In genomic region chr5:111734013-111734412, GRCh38 we compare ENCODE assay signal across 11 cellular contexts. TPM values are rescaled to one million over a fixed set of nuclear protein-coding genes. Genes with fewer than 3 reads are reported as not detected.
DNase-seq lines count a peak whose midpoint lies in the region; ATAC-seq and TF ChIP-seq lines count a peak whose summit lies in the region.
"Had no signal": no experiment of that assay in that cellular context is flagged by ENCODE, and none has a peak within 500 bp of the region (broad histone marks: within the 10 kb centered on the region; RNA-seq: fewer than 3 reads in every experiment).

No MANE protein-coding gene starts in this region.

- ATAC-seq in GM19395 (IDR thresholded peaks at IDR 0.05; ENCODE audit: unreplicated experiment) (no peak), HG02678 (IDR thresholded peaks at IDR 0.05; ENCODE audit: unreplicated experiment) (no peak)

- no peaks in the 10 kb centered on the region for H3F3A ChIP-seq in neural progenitor cell (ENCODE audit: low read depth)

- H2AFZ ChIP-seq in fibroblast of lung (ENCODE audit: low read length): no peak overlapping the region
- no peak overlapping the region for H2AFZ ChIP-seq in neural progenitor cell (replicated peaks)

- H3K9ac ChIP-seq in fibroblast of lung (ENCODE audit: insufficient read depth, low read length) (no peak overlapping the region), neural progenitor cell (no peak overlapping the region)

- H3K9me3 ChIP-seq in MG63 (no peaks in the 10 kb centered on the region), fibroblast of lung (ENCODE audit: control insufficient read depth, insufficient read depth, low read depth, low read length) (no peaks in the 10 kb centered on the region), neural progenitor cell (ENCODE audit: low read depth) (no peaks in the 10 kb centered on the region)

- H3K79me2 ChIP-seq in fibroblast of lung (ENCODE audit: control insufficient read depth, insufficient read depth, low read length): peaks cover 10% of the 10 kb centered on the region
- H3K79me2 ChIP-seq in neural progenitor cell (ENCODE audit: low read depth): peaks cover 40% of the 10 kb centered on the region

- H3K36me3 Mint-ChIP-seq in neural progenitor cell: peaks cover 74% of the 10 kb centered on the region

- peak overlapping the region; percentile 49 for H3K27ac ChIP-seq in fibroblast of lung (ENCODE audit: insufficient read depth, low read length)
- no peak overlapping the region for H3K27ac ChIP-seq in neural progenitor cell
- H3K27ac ChIP-seq: epithelial cell of prostate had no signal

- peak overlapping the region; percentile 4 for H3K4me2 ChIP-seq in fibroblast of lung (ENCODE audit: extremely low read depth, insufficient read depth, low read length)
- no peak overlapping the region for H3K4me2 ChIP-seq in neural progenitor cell

- H3K4me1 ChIP-seq in fibroblast of lung (ENCODE audit: control insufficient read depth, extremely low read depth, insufficient read depth, low read length) (peaks cover 32% of the 10 kb centered on the region), neural progenitor cell (peaks cover 11% of the 10 kb centered on the region)

- peaks cover 3% of the 10 kb centered on the region for H3K4me1 Mint-ChIP-seq in neural progenitor cell

- no peak overlapping the region for H3K4me3 ChIP-seq in MG63
- H3K4me3 ChIP-seq in fibroblast of lung (replicated peaks in 1 of 4; ENCODE audit: control extremely low read depth in 1 of 4, insufficient read depth in 1 of 4, low read depth in 3 of 4, low read length in 4 of 4): no peak overlapping the region
- H3K4me3 ChIP-seq in neural progenitor cell: no peak overlapping the region
- H3K4me3 ChIP-seq: lung had no signal

- no peak overlapping the region for H3K4me3 Mint-ChIP-seq in neural progenitor cell

- no peaks in the 10 kb centered on the region for H4K20me1 ChIP-seq in fibroblast of lung (ENCODE audit: control insufficient read depth, extremely low read depth, insufficient read depth, low read length)
- peaks cover 22% of the 10 kb centered on the region for H4K20me1 ChIP-seq in neural progenitor cell (ENCODE audit: low read depth)

- H3K9me3 Mint-ChIP-seq in neural progenitor cell: no peaks in the 10 kb centered on the region

- no peaks in the 10 kb centered on the region for H3K27me3 Mint-ChIP-seq in neural progenitor cell (ENCODE audit: insufficient read depth, low read depth)

- H3K36me3 ChIP-seq in MG63: peaks cover 23% of the 10 kb centered on the region
- H3K36me3 ChIP-seq in fibroblast of lung (ENCODE audit: control insufficient read depth, insufficient read depth, low read length): peaks cover 3% of the 10 kb centered on the region
- H3K36me3 ChIP-seq in neural progenitor cell: peaks cover 4% of the 10 kb centered on the region

- DNase-seq in Daoy (ENCODE audit: low read depth): peak; percentile 54
- peak; percentile 74 for DNase-seq in MG63
- DNase-seq in fibroblast of lung (ENCODE audit: low read depth in 2 of 2): peak; percentile 85 to 93
- DNase-seq in neural progenitor cell (ENCODE audit: low spot score): no peak
- DNase-seq in LoVo (ENCODE audit: low spot score): no peak
- no peak for DNase-seq in DMS153 (lab: John Stamatoyannopoulos, UW)
- DNase-seq: NCI-H1105 treated with DMSO at 0.1 percent for 48 hours had no signal

- no peak for TF ChIP-seq CTCF in fibroblast of lung (conservative IDR thresholded peaks at IDR 0.05 in 1 of 2, IDR thresholded peaks at IDR 0.05 in 1 of 2; ENCODE audit: low read depth in 1 of 2, low read length in 2 of 2)
- no peak for TF ChIP-seq CTCF in neural progenitor cell (IDR thresholded peaks at IDR 0.05)

- peak overlapping the region; percentile 29 for H3K27ac Mint-ChIP-seq in neural progenitor cell

- no peaks in the 10 kb centered on the region for H3K27me3 ChIP-seq in MG63
- H3K27me3 ChIP-seq in fibroblast of lung (ENCODE audit: control insufficient read depth, insufficient read depth, low read length): no peaks in the 10 kb centered on the region
- H3K27me3 ChIP-seq in neural progenitor cell: no peaks in the 10 kb centered on the region

RNA-seq across cellular contexts. Expression of gene NREP, which starts 23.0 kb away (rescaled TPM):
- 171 and 173 TPM in 2 replicates for total RNA-seq in Daoy (2014; rRNA removed; shearing (Covaris generic))
- 92.2 and 116 TPM in 2 replicates for total RNA-seq in MG63 (2014; rRNA removed; shearing (Covaris generic); ENCODE audit: low replicate concordance)
- 56.8 and 86.0 TPM in 2 replicates for total RNA-seq in fibroblast of lung
- polyA plus RNA-seq in fibroblast of lung: 149 and 364 TPM in 2 replicates
- polyA plus RNA-seq in fibroblast of lung (2012): 64.0 and 156 TPM in 2 replicates
- 14.6 and 34.6 TPM in 2 replicates for polyA minus RNA-seq in fibroblast of lung (ENCODE audit: low replicate concordance)
- total RNA-seq in neural progenitor cell (ENCODE audit: low replicate concordance): 426 and 465 TPM in 2 replicates

Comparison
In these comparisons a context has a peak if more than half of its experiments do, and no peak if none do; other contexts are left out.
1. DNase-seq: peak in Daoy (single experiment), MG63 (single experiment) and fibroblast of lung (2 of 2); none in neural progenitor cell (single experiment), LoVo (single experiment) and DMS153 (single experiment).